ENCODE assay signal across 24 cellular contexts in genomic region chr2:240388471-240389301, GRCh38. TPM values are rescaled to one million over a fixed set of nuclear protein-coding genes. Genes with fewer than 3 reads are reported as not detected.
DNase-seq lines count a peak whose midpoint lies in the region; ATAC-seq, FAIRE-seq and TF ChIP-seq lines count a peak whose summit lies in the region.
"Had no signal": no experiment of that assay in that cellular context is flagged by ENCODE, and none has a peak within 500 bp of the region (broad histone marks: within the 10 kb centered on the region; RNA-seq: fewer than 3 reads in every experiment).

No MANE protein-coding gene starts in this region.

- ATAC-seq in Right ventricle myocardium superior (ENCODE audit: poor library complexity) (no peak), lower lobe of right lung (no peak), HG02885 (IDR thresholded peaks at IDR 0.05; ENCODE audit: poor library complexity, unreplicated experiment) (no peak), GM21360 (IDR thresholded peaks at IDR 0.05; ENCODE audit: unreplicated experiment) (no peak)
- ATAC-seq: activated CD4-positive, alpha-beta T cell treated with anti-CD3 and anti-CD28 coated beads for 36 hours; naive thymus-derived CD8-positive, alpha-beta T cell had no signal

- H3K4me3 ChIP-seq in left ventricle myocardium inferior: no peak overlapping the region
- no peak overlapping the region for H3K4me3 ChIP-seq in astrocyte (ENCODE audit: insufficient read depth, low read depth, low read length)
- no peak overlapping the region for H3K4me3 ChIP-seq in lower lobe of right lung
- H3K4me3 ChIP-seq in stomach: no peak overlapping the region
- H3K4me3 ChIP-seq: cardiac muscle cell, SK-N-MC had no signal

- H4K20me1 ChIP-seq in astrocyte (ENCODE audit: insufficient read depth, low read length): no peaks in the 10 kb centered on the region

- H3K27me3 ChIP-seq in left ventricle myocardium inferior (ENCODE audit: low read depth) (peaks cover 4% of the 10 kb centered on the region), astrocyte (ENCODE audit: insufficient read depth, low read length) (no peaks in the 10 kb centered on the region), lower lobe of right lung (ENCODE audit: low read depth) (no peaks in the 10 kb centered on the region), stomach (peaks cover 0 to 6% (median 0%) of the 10 kb centered on the region in 3 donors)
- H3K27me3 ChIP-seq: cardiac muscle cell had no signal

- no peaks in the 10 kb centered on the region for H3K79me2 ChIP-seq in astrocyte (ENCODE audit: insufficient read depth, low read length)

- peaks cover 8% of the 10 kb centered on the region for H3K4me1 Mint-ChIP-seq in astrocyte (ENCODE audit: low read depth, unreplicated experiment)

- peak overlapping the region; percentile 78 for H3K9ac ChIP-seq in astrocyte (ENCODE audit: low read length)

- peaks cover 13% of the 10 kb centered on the region for H3K4me1 ChIP-seq in left ventricle myocardium inferior
- peaks cover 30% of the 10 kb centered on the region for H3K4me1 ChIP-seq in astrocyte (ENCODE audit: insufficient read depth, low read length)
- peaks cover 4% of the 10 kb centered on the region for H3K4me1 ChIP-seq in lower lobe of right lung
- peaks cover 0 to 8% (median 2%) of the 10 kb centered on the region in 4 donors for H3K4me1 ChIP-seq in stomach
- H3K4me1 ChIP-seq: Caco-2 had no signal

- H3K36me3 Mint-ChIP-seq in astrocyte (ENCODE audit: low read depth, unreplicated experiment): peaks cover 4% of the 10 kb centered on the region
- H3K36me3 Mint-ChIP-seq: mesothelial cell of epicardium; naive thymus-derived CD8-positive, alpha-beta T cell had no signal

- intact Hi-C loops in Right ventricle myocardium superior (cut with DNase I) (no loop called here), left ventricle myocardium inferior (cut with micrococcal nuclease) (no loop called here), lower lobe of right lung (cut with DNase I) (no loop called here), stomach (cut with DNase I; ENCODE audit: low total_unique reads) (no loop called here)

- H3K4me3 Mint-ChIP-seq in astrocyte (ENCODE audit: unreplicated experiment): no peak overlapping the region
- H3K4me3 Mint-ChIP-seq: activated CD4-positive, alpha-beta T cell treated with anti-CD3 and anti-CD28 coated beads for 36 hours; mesothelial cell of epicardium; naive thymus-derived CD8-positive, alpha-beta T cell; T-helper 1 cell treated with Interleukin-12 subunit alpha and Interleukin-12 subunit beta and Interleukin-4 antibody, amounts not matched to agents 30 μg/mL and 1 μg/mL, for 36 hours had no signal

- DNase-seq in Right ventricle myocardium superior (peak; percentile 33), left ventricle myocardium inferior (no peak), astrocyte (ENCODE audit: low read depth) (no peak), lower lobe of right lung (peak; percentile 36), stomach (no peak)
- no peak for DNase-seq in stimulated activated CD4-positive, alpha-beta T cell treated with anti-CD3 and anti-CD28 coated beads, Interleukin-2, amount 100 ng/mL, for 24 hours
- DNase-seq: 8988T; activated CD4-positive, alpha-beta T cell treated with anti-CD3 and anti-CD28 coated beads for 36 hours; activated naive CD4-positive, alpha-beta T cell treated with Interleukin-2 at 50 U/mL for 16 hours; activated T-cell treated with anti-CD3 and anti-CD28 coated beads, Interleukin-2, amount 50 U/mL, for 48 hours; Caco-2; dermis blood vessel endothelial cell; DND-41; HCEC 1CT; NCI-H1105 treated with DMSO at 0.1 percent for 48 hours; NCI-H2029; NCI-H69 had no signal

- H2AFZ ChIP-seq in astrocyte (ENCODE audit: low read depth, low read length): no peak overlapping the region

- peaks cover under 1% of the 10 kb centered on the region for H3K9me3 Mint-ChIP-seq in astrocyte (ENCODE audit: unreplicated experiment)
- H3K9me3 Mint-ChIP-seq: mesothelial cell of epicardium; naive thymus-derived CD8-positive, alpha-beta T cell; T-helper 1 cell treated with Interleukin-12 subunit alpha and Interleukin-12 subunit beta and Interleukin-4 antibody, amounts not matched to agents 30 μg/mL and 1 μg/mL, for 36 hours had no signal

- no peak for TF ChIP-seq POLR2A in stomach (IDR thresholded peaks at IDR 0.05)

- TF ChIP-seq EP300 in stomach (IDR thresholded peaks at IDR 0.05): no peak

- no peak for TF ChIP-seq CTCF in left ventricle myocardium inferior (IDR thresholded peaks at IDR 0.05; ENCODE audit: borderline replicate concordance)
- no peak for TF ChIP-seq CTCF in astrocyte (IDR thresholded peaks at IDR 0.05; ENCODE audit: insufficient read depth, low read depth, low read length)
- no peak for TF ChIP-seq CTCF in lower lobe of right lung (IDR thresholded peaks at IDR 0.05)
- TF ChIP-seq CTCF in stomach (IDR thresholded peaks at IDR 0.05): no peak

- H3K27me3 Mint-ChIP-seq in astrocyte (ENCODE audit: low read depth, unreplicated experiment): peaks cover 11% of the 10 kb centered on the region

- H3K9me3 ChIP-seq in left ventricle myocardium inferior (replicated peaks) (no peaks in the 10 kb centered on the region), astrocyte (ENCODE audit: insufficient read depth, low read depth, low read length) (no peaks in the 10 kb centered on the region), lower lobe of right lung (no peaks in the 10 kb centered on the region), stomach (no peaks in the 10 kb centered on the region)
- H3K9me3 ChIP-seq: Caco-2 had no signal

- no peak for FAIRE-seq in astrocyte (lab: Jason Lieb, UNC)

- H3K27ac ChIP-seq in left ventricle myocardium inferior (replicated peaks) (no peak overlapping the region), astrocyte (ENCODE audit: low read depth, low read length) (peak overlapping the region; percentile 82), lower lobe of right lung (no peak overlapping the region), stomach (peak overlapping the region in 3 of 5 donors; percentile 22 to 40 (median 37))
- H3K27ac ChIP-seq: cardiac muscle cell, SK-N-MC had no signal

- peak overlapping the region; percentile 41 for H3K27ac Mint-ChIP-seq in astrocyte (ENCODE audit: unreplicated experiment)
- H3K27ac Mint-ChIP-seq: activated CD4-positive, alpha-beta T cell treated with anti-CD3 and anti-CD28 coated beads for 36 hours; mesothelial cell of epicardium; T-helper 1 cell treated with Interleukin-12 subunit alpha and Interleukin-12 subunit beta and Interleukin-4 antibody, amounts not matched to agents 30 μg/mL and 1 μg/mL, for 36 hours had no signal

- WGBS in stomach, 5 donors: 88 to 92% (median 91%) methylated on average over 15 to 21 of the region's 21 CpGs

- no peak overlapping the region for H3K4me2 ChIP-seq in astrocyte (ENCODE audit: low read length)

- H3K36me3 ChIP-seq in left ventricle myocardium inferior (no peaks in the 10 kb centered on the region), astrocyte (ENCODE audit: insufficient read depth, low read length) (no peaks in the 10 kb centered on the region), lower lobe of right lung (no peaks in the 10 kb centered on the region), stomach (no peaks in the 10 kb centered on the region)
- H3K36me3 ChIP-seq: cardiac muscle cell had no signal

RNA-seq across cellular contexts. Expression of gene GPC1, which starts 46.8 kb away (rescaled TPM):
- total RNA-seq in Right ventricle myocardium superior (154 TPM), left ventricle myocardium inferior (187 TPM), astrocyte (252 and 299 TPM in 2 replicates), lower lobe of right lung (14.7 TPM), stomach (100 to 1,000 TPM in 1 of 5 donors, 10 to 100 TPM in 4; 11.7 to 117 (median 28.8) TPM)
- 10 to 100 TPM in 2 of 3 donors, 1 to 10 TPM in 1; 6.3 to 40.1 (median 14.0) TPM for polyA plus RNA-seq in stomach

Comparison
In these comparisons a context has a peak if more than half of its experiments do, and no peak if none do; other contexts are left out.
1. DNase-seq: peak in Right ventricle myocardium superior (single experiment) and lower lobe of right lung (single experiment); none in left ventricle myocardium inferior (single experiment), astrocyte (single experiment), stomach (single experiment) and stimulated activated CD4-positive, alpha-beta T cell treated with anti-CD3 and anti-CD28 coated beads, Interleukin-2, amount 100 ng/mL, for 24 hours (0 of 2).
2. H3K27ac ChIP-seq: peak in astrocyte (single experiment) and stomach (3 of 5); none in left ventricle myocardium inferior (single experiment) and lower lobe of right lung (single experiment).